20 cellular contexts compared by ENCODE assay signal in genomic region chr7:46490406-46490805, GRCh38.
DNase-seq lines count a peak whose midpoint lies in the region; ATAC-seq and TF ChIP-seq lines count a peak whose summit lies in the region.
"Had no signal": no experiment of that assay in that cellular context is flagged by ENCODE, and none has a peak within 500 bp of the region (broad histone marks: within the 10 kb centered on the region; RNA-seq: fewer than 3 reads in every experiment).

No MANE protein-coding gene starts in this region.

- POLR2A ChIA-PET in PC-3 (lab: Charles Lee; ENCODE audit: unreplicated experiment): no interaction called here
- POLR2A ChIA-PET in CD8-positive, alpha-beta T cell (lab: Charles Lee): no interaction called here

- ATAC-seq in PC-3 (no peak), GM18519 (IDR thresholded peaks at IDR 0.05; ENCODE audit: low FRiP score, unreplicated experiment) (no peak)
- no peak for ATAC-seq in CD8-positive, alpha-beta T cell
- ATAC-seq: HCT116, K562 had no signal

- CTCF ChIA-PET in PC-3 (lab: Charles Lee): no interaction called here
- CTCF ChIA-PET in CD8-positive, alpha-beta T cell (lab: Charles Lee): no interaction called here

- H3K4me1 ChIP-seq in PC-3 (ENCODE audit: insufficient read depth, low read length): peaks cover 45% of the 10 kb centered on the region
- peaks cover 34% of the 10 kb centered on the region for H3K4me1 ChIP-seq in osteoblast (ENCODE audit: insufficient read depth, low read length)
- H3K4me1 ChIP-seq in smooth muscle cell (ENCODE audit: low read depth): peaks cover 2% of the 10 kb centered on the region
- H3K4me1 ChIP-seq in CD8-positive, alpha-beta T cell (ENCODE audit: insufficient read depth, low read length): no peaks in the 10 kb centered on the region
- H3K4me1 ChIP-seq: Caco-2 had no signal

- TF ChIP-seq CTCF in PC-3 (conservative IDR thresholded peaks at IDR 0.05; ENCODE audit: low read depth, low read length): no peak
- no peak for TF ChIP-seq CTCF in osteoblast (IDR thresholded peaks at IDR 0.05; ENCODE audit: extremely low read depth, low read depth, low read length)
- TF ChIP-seq CTCF in smooth muscle cell (IDR thresholded peaks at IDR 0.05; ENCODE audit: borderline replicate concordance, insufficient read depth, poor library complexity, severe bottlenecking): no peak
- no peak for TF ChIP-seq CTCF in CD8-positive, alpha-beta T cell (IDR thresholded peaks at IDR 0.05)

- no peaks in the 10 kb centered on the region for H3K36me3 Mint-ChIP-seq in CD8-positive, alpha-beta T cell
- H3K36me3 Mint-ChIP-seq: CD4-positive, CD25-positive, alpha-beta regulatory T cell had no signal

- no peaks in the 10 kb centered on the region for H3K4me1 Mint-ChIP-seq in CD8-positive, alpha-beta T cell (ENCODE audit: low read depth)
- H3K4me1 Mint-ChIP-seq: CD4-positive, CD25-positive, alpha-beta regulatory T cell had no signal

- H3K27ac Mint-ChIP-seq in CD8-positive, alpha-beta T cell: no peak overlapping the region
- H3K27ac Mint-ChIP-seq: HFFc6 had no signal

- H4K20me1 ChIP-seq in PC-3 (ENCODE audit: low read length) (no peaks in the 10 kb centered on the region), osteoblast (ENCODE audit: insufficient read depth, low read length) (no peaks in the 10 kb centered on the region), smooth muscle cell (ENCODE audit: low read depth) (no peaks in the 10 kb centered on the region)

- H3K27me3 ChIP-seq in PC-3 (ENCODE audit: low read length): no peaks in the 10 kb centered on the region
- no peaks in the 10 kb centered on the region for H3K27me3 ChIP-seq in osteoblast (ENCODE audit: insufficient read depth, low read length)
- no peaks in the 10 kb centered on the region for H3K27me3 ChIP-seq in smooth muscle cell (ENCODE audit: low read depth)
- H3K27me3 ChIP-seq in CD8-positive, alpha-beta T cell (ENCODE audit: insufficient read depth, low read length): no peaks in the 10 kb centered on the region
- H3K27me3 ChIP-seq: BE2C had no signal

- H3K36me3 ChIP-seq in PC-3 (ENCODE audit: low read depth, low read length) (no peaks in the 10 kb centered on the region), osteoblast (ENCODE audit: insufficient read depth, low read length) (no peaks in the 10 kb centered on the region), smooth muscle cell (ENCODE audit: low read depth) (no peaks in the 10 kb centered on the region)
- H3K36me3 ChIP-seq in CD8-positive, alpha-beta T cell (ENCODE audit: insufficient read depth, low read length): no peaks in the 10 kb centered on the region
- H3K36me3 ChIP-seq: BE2C had no signal

- H3K27me3 Mint-ChIP-seq in CD8-positive, alpha-beta T cell (ENCODE audit: low read depth): no peaks in the 10 kb centered on the region
- H3K27me3 Mint-ChIP-seq: CD4-positive, CD25-positive, alpha-beta regulatory T cell had no signal

- no peaks in the 10 kb centered on the region for H3K9me2 ChIP-seq in PC-3 (replicated peaks; ENCODE audit: low read length)

- no TSS peak for BruUV-seq in PC-3 (replicated peaks; lab: Mats Ljungman, UMichigan)

- WGBS in smooth muscle cell (ENCODE audit: low lambda C conversion rate): 94% methylated on average over 1 of the region's 1 CpG

- peak; percentile 12 for DNase-seq in ELR (ENCODE audit: low read depth)
- DNase-seq in PC-3: peak; percentile 28
- DNase-seq in osteoblast (ENCODE audit: insufficient read length, low spot score, missing footprints): no peak
- DNase-seq in smooth muscle cell (lab: John Stamatoyannopoulos, UW; ENCODE audit: unreplicated experiment): no peak
- DNase-seq in CD8-positive, alpha-beta T cell: no peak
- DNase-seq in NCI-H146 (lab: John Stamatoyannopoulos, UW): no peak
- DNase-seq: ACHN; BE2C; C1 segment of cervical spinal cord; Caco-2; CD4-positive, CD25-positive, alpha-beta regulatory T cell; DMS153; DMS79; GOT3; H7; HFFc6 had no signal

- H3K4me3 Mint-ChIP-seq in CD8-positive, alpha-beta T cell: no peak overlapping the region
- H3K4me3 Mint-ChIP-seq: CD4-positive, CD25-positive, alpha-beta regulatory T cell; HFFc6 had no signal

- H2AFZ ChIP-seq in PC-3 (ENCODE audit: low read length) (no peak overlapping the region), osteoblast (ENCODE audit: low read length) (peak overlapping the region; percentile 4), smooth muscle cell (ENCODE audit: low read depth) (peak overlapping the region; percentile 10)

- intact Hi-C loops in PC-3 (cut with micrococcal nuclease): no loop called here
- intact Hi-C loops in CD8-positive, alpha-beta T cell (cut with DNase I, micrococcal nuclease): no loop called here

- no peaks in the 10 kb centered on the region for H3F3A ChIP-seq in PC-3 (ENCODE audit: low read length, unreplicated experiment)
- peaks cover 16% of the 10 kb centered on the region for H3F3A ChIP-seq in smooth muscle cell (ENCODE audit: low read depth)

- no peaks in the 10 kb centered on the region for H3K79me2 ChIP-seq in PC-3 (ENCODE audit: low read length)
- no peaks in the 10 kb centered on the region for H3K79me2 ChIP-seq in osteoblast (ENCODE audit: insufficient read depth, low read length)
- no peaks in the 10 kb centered on the region for H3K79me2 ChIP-seq in smooth muscle cell (ENCODE audit: low read depth)

- H3K4me2 ChIP-seq in PC-3 (ENCODE audit: low read length): no peak overlapping the region
- H3K4me2 ChIP-seq in osteoblast (ENCODE audit: insufficient read depth, low read length): no peak overlapping the region
- H3K4me2 ChIP-seq in smooth muscle cell: no peak overlapping the region

- H3K9ac ChIP-seq in PC-3 (ENCODE audit: low read length) (no peak overlapping the region), smooth muscle cell (ENCODE audit: low read depth) (no peak overlapping the region)

- H3K27ac ChIP-seq in PC-3 (ENCODE audit: low read length) (no peak overlapping the region), osteoblast (ENCODE audit: low read depth, low read length) (no peak overlapping the region), smooth muscle cell (ENCODE audit: low read depth) (no peak overlapping the region)
- no peak overlapping the region for H3K27ac ChIP-seq in CD8-positive, alpha-beta T cell (ENCODE audit: low read depth, low read length)
- H3K27ac ChIP-seq: HL-60 had no signal

- no peaks in the 10 kb centered on the region for H3K9me3 ChIP-seq in PC-3 (ENCODE audit: low read length)
- H3K9me3 ChIP-seq in osteoblast (ENCODE audit: low read depth, low read length): no peaks in the 10 kb centered on the region
- no peaks in the 10 kb centered on the region for H3K9me3 ChIP-seq in smooth muscle cell (replicated peaks; ENCODE audit: low read depth)
- H3K9me3 ChIP-seq in CD8-positive, alpha-beta T cell (ENCODE audit: low read length): no peaks in the 10 kb centered on the region
- H3K9me3 ChIP-seq: BE2C, Caco-2 had no signal

- H3K4me3 ChIP-seq in PC-3 (ENCODE audit: low read length): no peak overlapping the region
- no peak overlapping the region for H3K4me3 ChIP-seq in osteoblast (ENCODE audit: insufficient read depth, low read length)
- no peak overlapping the region for H3K4me3 ChIP-seq in smooth muscle cell
- H3K4me3 ChIP-seq in CD8-positive, alpha-beta T cell (ENCODE audit: low read depth, low read length): no peak overlapping the region
- H3K4me3 ChIP-seq: K562 had no signal

- peaks cover 19% of the 10 kb centered on the region for H3K9me3 Mint-ChIP-seq in CD8-positive, alpha-beta T cell
- H3K9me3 Mint-ChIP-seq: HFFc6 had no signal

Comparison
In these comparisons a context has a peak if more than half of its experiments do, and no peak if none do; other contexts are left out.
1. DNase-seq: peak in ELR (single experiment) and PC-3 (single experiment); none in osteoblast (single experiment), smooth muscle cell (single experiment), CD8-positive, alpha-beta T cell (0 of 7) and NCI-H146 (single experiment).